16 cellular contexts compared by ENCODE assay signal in genomic region chr13:112837371-112838037, GRCh38.
DNase-seq lines count a peak whose midpoint lies in the region; ATAC-seq and TF ChIP-seq lines count a peak whose summit lies in the region.
"Had no signal": no experiment of that assay in that cellular context is flagged by ENCODE, and none has a peak within 500 bp of the region (broad histone marks: within the 10 kb centered on the region; RNA-seq: fewer than 3 reads in every experiment).

No MANE protein-coding gene starts in this region.

- no peak for TF ChIP-seq CTCF in brain (conservative IDR thresholded peaks at IDR 0.05)

- H3K27ac Mint-ChIP-seq in brain: peak overlapping the region in 4 of 5 experiments; percentile 50 to 94 (median 94)
- H3K27ac Mint-ChIP-seq: activated T-cell treated with anti-CD3 and anti-CD28 coated beads, Interleukin-2, amount 50 U/mL, for 24 hours had no signal

- peak; percentile 34 for DNase-seq in GM04504 (ENCODE audit: low read depth)
- no peak for DNase-seq in left ventricle myocardium superior
- DNase-seq in sciatic nerve (ENCODE audit: low spot score): peak; percentile 59
- no peak for DNase-seq in activated CD8-positive, alpha-beta memory T cell treated with anti-CD3 and anti-CD28 coated beads, Interleukin-2, amount 50 U/mL, for 48 hours
- no peak for DNase-seq in NCI-H526 treated with DMSO at 0.1 percent for 48 hours (lab: John Stamatoyannopoulos, UW)
- DNase-seq: activated T-cell treated with anti-CD3 and anti-CD28 coated beads, Interleukin-2, amount 50 U/mL, for 24 hours; DMS153; KBM-7; psoas muscle; stimulated activated CD4-positive, alpha-beta T cell treated with anti-CD3 and anti-CD28 coated beads, Interleukin-12 subunit alpha, Interleukin-12 subunit beta, amount 100 ng/mL, for 4 hours; stimulated activated naive CD4-positive, alpha-beta T cell treated with Interleukin-2 at 50 U/mL for 16 hours; trophoblast cell had no signal

- H3K36me3 Mint-ChIP-seq in brain: peaks cover 37% of the 10 kb centered on the region

- H3K4me1 Mint-ChIP-seq in brain: peaks cover 7% of the 10 kb centered on the region

- H3K9me3 Mint-ChIP-seq in brain: no peaks in the 10 kb centered on the region
- H3K9me3 Mint-ChIP-seq: activated naive CD4-positive, alpha-beta T cell treated with anti-CD3 and anti-CD28 coated beads, Interleukin-2, amount 50 U/mL, for 72 hours; activated T-cell treated with anti-CD3 and anti-CD28 coated beads, Interleukin-2, amount 50 U/mL, for 24 hours had no signal

- ATAC-seq in left ventricle myocardium superior (peak; percentile 39), sciatic nerve (peak; percentile 29), HG02938 (IDR thresholded peaks at IDR 0.05; ENCODE audit: unreplicated experiment) (no peak), HG02970 (IDR thresholded peaks at IDR 0.05; ENCODE audit: low FRiP score, unreplicated experiment) (no peak)
- ATAC-seq: activated naive CD4-positive, alpha-beta T cell treated with anti-CD3 and anti-CD28 coated beads, Interleukin-2, amount 50 U/mL, for 72 hours; psoas muscle had no signal

- H3K4me3 Mint-ChIP-seq in brain: peak overlapping the region in 1 of 5 experiments; percentile 31
- H3K4me3 Mint-ChIP-seq: activated T-cell treated with anti-CD3 and anti-CD28 coated beads, Interleukin-2, amount 50 U/mL, for 24 hours had no signal

- no peaks in the 10 kb centered on the region for H3K27me3 Mint-ChIP-seq in brain
- H3K27me3 Mint-ChIP-seq: activated T-cell treated with anti-CD3 and anti-CD28 coated beads, Interleukin-2, amount 50 U/mL, for 24 hours had no signal

- intact Hi-C loops in left ventricle myocardium superior (cut with micrococcal nuclease): no loop called here
- intact Hi-C loops in sciatic nerve (cut with DNase I): no loop called here

Comparison
In these comparisons a context has a peak if more than half of its experiments do, and no peak if none do; other contexts are left out.
1. DNase-seq: peak in GM04504 (single experiment) and sciatic nerve (single experiment); none in left ventricle myocardium superior (single experiment), activated CD8-positive, alpha-beta memory T cell treated with anti-CD3 and anti-CD28 coated beads, Interleukin-2, amount 50 U/mL, for 48 hours (single experiment) and NCI-H526 treated with DMSO at 0.1 percent for 48 hours (single experiment).
2. ATAC-seq: peak in left ventricle myocardium superior (single experiment) and sciatic nerve (single experiment); none in HG02938 (single experiment) and HG02970 (single experiment).